9 cellular contexts compared by ENCODE assay signal in the genomic region with DNA sequence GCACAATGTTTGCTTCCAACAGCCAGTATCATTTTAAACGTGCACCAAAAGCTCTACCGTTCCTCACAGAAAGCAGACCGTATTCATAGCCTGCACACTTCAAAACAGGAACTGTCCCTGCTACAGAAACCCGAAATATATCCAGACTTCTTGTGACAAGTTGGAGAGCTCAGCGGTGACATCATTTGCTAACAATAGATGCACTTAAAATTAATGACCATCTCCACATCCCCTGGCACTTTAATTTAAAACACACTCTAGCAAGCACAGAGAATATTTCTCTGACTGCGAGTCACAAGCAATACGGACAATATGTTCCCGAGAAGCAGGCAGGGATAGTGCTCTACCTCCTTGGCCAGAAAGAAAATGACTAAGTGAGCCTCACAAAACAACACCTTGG. TPM values are rescaled to one million over a fixed set of nuclear protein-coding genes. Genes with fewer than 3 reads are reported as not detected.
A peak's percentile ranks its signal among the peaks of the same experiment; 100 is the strongest.
DNase-seq lines count a peak whose midpoint lies in the region; TF ChIP-seq lines count a peak whose summit lies in the region.
"Had no signal": no experiment of that assay in that cellular context is flagged by ENCODE, and none has a peak within 500 bp of the region (broad histone marks: within the 10 kb centered on the region; RNA-seq: fewer than 3 reads in every experiment).

No MANE protein-coding gene starts in this region.

- H3K27me3 Mint-ChIP-seq in activated CD4-positive, alpha-beta T cell treated with anti-CD3 and anti-CD28 coated beads, Interleukin-2, amount 10 ng/mL, durations not matched to agents 7 days and 5 days, result no peaks in the 10 kb centered on the region
- no peaks in the 10 kb centered on the region for H3K27me3 Mint-ChIP-seq in progenitor cell of endocrine pancreas

- H3K27ac Mint-ChIP-seq in activated CD4-positive, alpha-beta T cell treated with anti-CD3 and anti-CD28 coated beads, Interleukin-2, amount 10 ng/mL, durations not matched to agents 7 days and 5 days, result peak overlapping the region; percentile 31
- H3K27ac Mint-ChIP-seq in progenitor cell of endocrine pancreas, result no peak overlapping the region

- no peaks in the 10 kb centered on the region for H3K36me3 ChIP-seq in sigmoid colon
- H3K36me3 ChIP-seq in adrenal gland (replicated peaks in 1 of 2), result no peaks in the 10 kb centered on the region

- TF ChIP-seq POLR2A in sigmoid colon (IDR thresholded peaks at IDR 0.05) (no peak), adrenal gland (IDR thresholded peaks at IDR 0.05) (no peak)

- H3K4me3 ChIP-seq in dorsolateral prefrontal cortex (peak overlapping the region in 16 of 59 donors; percentile 2 to 35 (median 16)), sigmoid colon (peak overlapping the region in 3 of 4 donors; percentile 8 to 20 (median 11)), adrenal gland (peak overlapping the region in 1 of 4 donors; percentile 17)

- H3K9me3 Mint-ChIP-seq in activated CD4-positive, alpha-beta T cell treated with anti-CD3 and anti-CD28 coated beads, Interleukin-2, amount 10 ng/mL, durations not matched to agents 7 days and 5 days, result no peaks in the 10 kb centered on the region
- peaks cover 8% of the 10 kb centered on the region for H3K9me3 Mint-ChIP-seq in progenitor cell of endocrine pancreas (ENCODE audit: low read depth)

- intact Hi-C loops in dorsolateral prefrontal cortex (cut with DNase I), result loop anchor here in 1 of 2 donors (10.0 kb wide), 2 partner anchors 115 to 175 kb away; a partner anchor contains a TSS
- intact Hi-C loops in sigmoid colon (cut with DNase I), result loop anchor here (10.0 kb wide), 2 partner anchors 175 to 805 kb away; a partner anchor contains a TSS
- intact Hi-C loops in adrenal gland (cut with DNase I), result loop anchor here in 1 of 2 donors (10.0 kb wide), 1 partner anchor 115 kb away; a partner anchor contains a TSS

- peaks cover 0 to 40% (median 7%) of the 10 kb centered on the region in 45 donors for H3K27me3 ChIP-seq in dorsolateral prefrontal cortex
- no peaks in the 10 kb centered on the region for H3K27me3 ChIP-seq in sigmoid colon
- H3K27me3 ChIP-seq in adrenal gland, result peaks cover 7% of the 10 kb centered on the region

- H3K27ac ChIP-seq in dorsolateral prefrontal cortex (peak overlapping the region in 48 of 59 donors; percentile 2 to 81 (median 58)), sigmoid colon (peak overlapping the region; percentile 59 to 75 (median 66)), adrenal gland (no peak overlapping the region)

- DNase-seq in activated CD4-positive, alpha-beta T cell treated with anti-CD3 and anti-CD28 coated beads, Interleukin-2, amount 10 ng/mL, durations not matched to agents 7 days and 5 days, result no peak
- no peak for DNase-seq in activated CD4-positive, alpha-beta T cell treated with anti-CD3 and anti-CD28 coated beads, Interleukin-2, amount 50 U/mL, for 48 hours
- DNase-seq in NCI-H774 (lab: John Stamatoyannopoulos, UW) (peak; percentile 3), dorsolateral prefrontal cortex (peak in 1 of 10 donors; percentile 18), sigmoid colon (no peak), progenitor cell of endocrine pancreas (ENCODE audit: low spot score, unreplicated experiment) (no peak), adrenal gland (no peak)
- no peak for DNase-seq in activated effector memory CD4-positive, alpha-beta T cell treated with anti-CD3 and anti-CD28 coated beads, Interleukin-2, amount 50 U/mL, for 16 hours

- H3K36me3 Mint-ChIP-seq in activated CD4-positive, alpha-beta T cell treated with anti-CD3 and anti-CD28 coated beads, Interleukin-2, amount 10 ng/mL, durations not matched to agents 7 days and 5 days (ENCODE audit: low read depth), result peaks cover 1% of the 10 kb centered on the region
- peaks cover 1% of the 10 kb centered on the region for H3K36me3 Mint-ChIP-seq in progenitor cell of endocrine pancreas (ENCODE audit: insufficient read depth)

- H3K4me1 Mint-ChIP-seq in activated CD4-positive, alpha-beta T cell treated with anti-CD3 and anti-CD28 coated beads, Interleukin-2, amount 10 ng/mL, durations not matched to agents 7 days and 5 days, result peaks cover 17% of the 10 kb centered on the region
- no peaks in the 10 kb centered on the region for H3K4me1 Mint-ChIP-seq in progenitor cell of endocrine pancreas (ENCODE audit: low read depth)

- no peaks in the 10 kb centered on the region for H3K9me3 ChIP-seq in sigmoid colon
- no peaks in the 10 kb centered on the region for H3K9me3 ChIP-seq in adrenal gland (replicated peaks in 1 of 3)

- CTCF ChIA-PET in activated CD4-positive, alpha-beta T cell treated with anti-CD3 and anti-CD28 coated beads, Interleukin-2, amount 10 ng/mL, durations not matched to agents 7 days and 5 days (lab: Charles Lee), result no interaction called here

- POLR2A ChIA-PET in activated CD4-positive, alpha-beta T cell treated with anti-CD3 and anti-CD28 coated beads, Interleukin-2, amount 10 ng/mL, durations not matched to agents 7 days and 5 days (lab: Charles Lee), result no interaction called here

- WGBS in sigmoid colon, 2 donors, result 28 to 40% methylated on average over 8 of the region's 8 CpGs
- WGBS in adrenal gland, 4 donors, result 14 to 46% (median 32%) methylated on average over 7 to 8 of the region's 8 CpGs

- H3K4me3 Mint-ChIP-seq in activated CD4-positive, alpha-beta T cell treated with anti-CD3 and anti-CD28 coated beads, Interleukin-2, amount 10 ng/mL, durations not matched to agents 7 days and 5 days, result peak overlapping the region; percentile 33
- no peak overlapping the region for H3K4me3 Mint-ChIP-seq in progenitor cell of endocrine pancreas (ENCODE audit: low read depth)

- TF ChIP-seq EP300 in sigmoid colon (IDR thresholded peaks at IDR 0.05), result peak in 2 of 4 donors; percentile 77 to 80

- peaks cover 0 to 14% (median 4%) of the 10 kb centered on the region in 4 donors for H3K4me1 ChIP-seq in sigmoid colon
- H3K4me1 ChIP-seq in adrenal gland (replicated peaks in 1 of 2), result no peaks in the 10 kb centered on the region

- TF ChIP-seq CTCF in dorsolateral prefrontal cortex (IDR thresholded peaks at IDR 0.05 in 54 of 56, conservative IDR thresholded peaks at IDR 0.05 in 2 of 56; ENCODE audit: low read depth in 1 of 56, partially characterized antibody in 56 of 56) (no peak), sigmoid colon (IDR thresholded peaks at IDR 0.05) (no peak), progenitor cell of endocrine pancreas (IDR thresholded peaks at IDR 0.05; ENCODE audit: unreplicated experiment) (no peak), adrenal gland (IDR thresholded peaks at IDR 0.05) (no peak)

RNA-seq across cellular contexts. Expression of a gene that starts 2.5 kb away (rescaled TPM):
- total RNA-seq in activated CD4-positive, alpha-beta T cell treated with anti-CD3 and anti-CD28 coated beads, Interleukin-2, amount 10 ng/mL, durations not matched to agents 7 days and 5 days, result not detected
- total RNA-seq in dorsolateral prefrontal cortex (under 1 TPM in 10 of 120 experiments, not detected in 110; 0.13 to 0.63 (median 0.20) TPM), sigmoid colon (not detected), progenitor cell of endocrine pancreas (not detected in 2 replicates), adrenal gland (not detected)
- polyA plus RNA-seq in sigmoid colon (under 1 TPM in 1 of 3 donors, not detected in 2; 0.03 TPM), adrenal gland (not detected)
- total RNA-seq: Daoy had no signal

Comparison
In these comparisons a context has a peak if more than half of its experiments do, and no peak if none do; other contexts are left out.
1. H3K27ac ChIP-seq: peak in dorsolateral prefrontal cortex (48 of 59) and sigmoid colon (4 of 4); none in adrenal gland (0 of 5).